Comparison of ENCODE assay signal across 27 cellular contexts in the genomic region with DNA sequence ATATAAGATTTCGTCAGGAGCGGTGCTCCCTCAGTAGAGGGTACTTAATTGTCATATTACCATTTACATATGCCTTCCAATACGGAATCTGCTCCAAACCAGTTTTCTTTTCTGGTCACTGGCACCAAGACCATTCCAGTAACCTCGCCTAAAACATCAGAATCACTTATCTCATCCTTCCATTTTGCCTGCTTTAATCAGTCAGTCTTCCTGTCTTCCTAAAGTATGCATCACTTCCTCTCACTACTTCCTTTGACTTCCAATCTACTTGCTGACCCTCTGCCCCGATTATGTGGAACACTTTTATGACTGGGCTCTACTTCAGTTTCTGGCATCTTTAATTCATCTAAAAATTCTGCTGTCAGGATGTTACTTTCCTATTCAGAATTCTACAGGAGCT. TPM values are rescaled to one million over a fixed set of nuclear protein-coding genes. Genes with fewer than 3 reads are reported as not detected.
DNase-seq lines count a peak whose midpoint lies in the region; ATAC-seq, FAIRE-seq and TF ChIP-seq lines count a peak whose summit lies in the region.
"Had no signal": no experiment of that assay in that cellular context is flagged by ENCODE, and none has a peak within 500 bp of the region (broad histone marks: within the 10 kb centered on the region; RNA-seq: fewer than 3 reads in every experiment).

No MANE protein-coding gene starts in this region.

- no peaks in the 10 kb centered on the region for H3K27me3 Mint-ChIP-seq in activated CD4-positive, alpha-beta T cell treated with anti-CD3 and anti-CD28 coated beads for 36 hours
- H3K27me3 Mint-ChIP-seq in activated CD8-positive, alpha-beta T cell treated with anti-CD3 and anti-CD28 coated beads for 36 hours, result no peaks in the 10 kb centered on the region
- H3K27me3 Mint-ChIP-seq: dendritic cell treated with granulocyte-macrophage colony-stimulating factor and Interleukin-4, amounts not matched to agents 40 ng/mL and 50 ng/mL, for 4 days; naive thymus-derived CD4-positive, alpha-beta T cell had no signal

- CTCF ChIA-PET in activated CD4-positive, alpha-beta T cell treated with anti-CD3 and anti-CD28 coated beads for 36 hours (lab: Charles Lee), result interaction anchor here (1.0 kb wide), 1 partner anchor 15 kb away, joined by 3 read pairs; no protein-coding TSS in a partner anchor
- CTCF ChIA-PET in activated CD8-positive, alpha-beta T cell treated with anti-CD3 and anti-CD28 coated beads for 36 hours (lab: Charles Lee), result interaction anchor here (1.1 kb wide), 1 partner anchor 26 kb away, joined by 3 read pairs; no protein-coding TSS in a partner anchor

- FAIRE-seq in H54 (lab: Jason Lieb, UNC), result peak; percentile 88
- FAIRE-seq in kidney (lab: Jason Lieb, UNC), result no peak
- FAIRE-seq: A549, RCC 7860 had no signal

- no peak for ATAC-seq in activated CD4-positive, alpha-beta T cell treated with anti-CD3 and anti-CD28 coated beads for 36 hours
- no peak for ATAC-seq in activated CD8-positive, alpha-beta T cell treated with anti-CD3 and anti-CD28 coated beads for 36 hours
- ATAC-seq in HG03469 (IDR thresholded peaks at IDR 0.05; ENCODE audit: unreplicated experiment), result no peak
- ATAC-seq: A549; foreskin keratinocyte; naive thymus-derived CD4-positive, alpha-beta T cell; upper lobe of right lung had no signal

- POLR2A ChIA-PET in activated CD4-positive, alpha-beta T cell treated with anti-CD3 and anti-CD28 coated beads for 36 hours (lab: Charles Lee), result no interaction called here
- POLR2A ChIA-PET in activated CD8-positive, alpha-beta T cell treated with anti-CD3 and anti-CD28 coated beads for 36 hours (lab: Charles Lee), result interaction anchor here (0.8 kb wide), 1 partner anchor 12 kb away, joined by 3 read pairs; no protein-coding TSS in a partner anchor

- H3K4me3 ChIP-seq in osteoblast (ENCODE audit: insufficient read depth, low read length), result no peak overlapping the region
- no peak overlapping the region for H3K4me3 ChIP-seq in kidney (ENCODE audit: low read length in 2 of 2)
- H3K4me3 ChIP-seq: A549, lung, skin epidermis, upper lobe of right lung had no signal

- peaks cover 2% of the 10 kb centered on the region for H3K4me1 Mint-ChIP-seq in activated CD4-positive, alpha-beta T cell treated with anti-CD3 and anti-CD28 coated beads for 36 hours
- peaks cover 11% of the 10 kb centered on the region for H3K4me1 Mint-ChIP-seq in activated CD8-positive, alpha-beta T cell treated with anti-CD3 and anti-CD28 coated beads for 36 hours (ENCODE audit: low read depth)

- H3K9ac ChIP-seq in kidney (ENCODE audit: low read length in 2 of 2), result no peak overlapping the region

- H3K9me3 ChIP-seq in osteoblast (ENCODE audit: low read depth, low read length) (no peaks in the 10 kb centered on the region), kidney (ENCODE audit: control insufficient read depth in 1 of 2, low read length in 2 of 2) (no peaks in the 10 kb centered on the region)
- H3K9me3 ChIP-seq: A549, upper lobe of right lung had no signal

- H4K20me1 ChIP-seq in osteoblast (ENCODE audit: insufficient read depth, low read length), result no peaks in the 10 kb centered on the region

- no peak for DNase-seq in activated CD4-positive, alpha-beta T cell treated with anti-CD3 and anti-CD28 coated beads for 36 hours
- DNase-seq in activated CD4-positive, alpha-beta T cell treated with anti-CD3 and anti-CD28 coated beads, Interleukin-2, amount 50 U/mL, for 1 hour, result no peak
- DNase-seq in H54 (ENCODE audit: insufficient read length, low spot score) (no peak), osteoblast (ENCODE audit: insufficient read length, low spot score, missing footprints) (no peak), kidney (no peak), MV-4-11 (lab: John Stamatoyannopoulos, UW) (no peak)
- no peak for DNase-seq in activated CD8-positive, alpha-beta T cell treated with anti-CD3 and anti-CD28 coated beads for 36 hours
- DNase-seq: activated CD4-positive, alpha-beta T cell treated with anti-CD3 and anti-CD28 coated beads, Interleukin-2, amount 50 U/mL, for 4 hours; brain microvascular endothelial cell; foreskin keratinocyte; hippocampal formation; islet precursor cell; KBM-7; naive thymus-derived CD4-positive, alpha-beta T cell; NCI-H187 treated with DMSO at 0.1 percent for 48 hours; NCI-H446; NK-92 treated with Interleukin-12 subunit alpha and Interleukin-12 subunit beta, amount 100 ng/mL, for 24 hours; stimulated activated CD4-positive, alpha-beta T cell treated with anti-CD3 and anti-CD28 coated beads, Interleukin-4, amount 100 ng/mL, for 24 hours; upper lobe of right lung had no signal

- H3K4me3 Mint-ChIP-seq in activated CD4-positive, alpha-beta T cell treated with anti-CD3 and anti-CD28 coated beads for 36 hours, result no peak overlapping the region
- no peak overlapping the region for H3K4me3 Mint-ChIP-seq in activated CD8-positive, alpha-beta T cell treated with anti-CD3 and anti-CD28 coated beads for 36 hours
- H3K4me3 Mint-ChIP-seq: CD14-positive monocyte; dendritic cell treated with granulocyte-macrophage colony-stimulating factor and Interleukin-4, amounts not matched to agents 40 ng/mL and 50 ng/mL, for 4 days; naive thymus-derived CD4-positive, alpha-beta T cell had no signal

- H3K36me3 Mint-ChIP-seq in activated CD4-positive, alpha-beta T cell treated with anti-CD3 and anti-CD28 coated beads for 36 hours (ENCODE audit: low read depth), result peaks cover 31% of the 10 kb centered on the region
- H3K36me3 Mint-ChIP-seq in activated CD8-positive, alpha-beta T cell treated with anti-CD3 and anti-CD28 coated beads for 36 hours (ENCODE audit: low read depth), result peaks cover 20% of the 10 kb centered on the region

- no peak for TF ChIP-seq POLR2A in H54 (IDR thresholded peaks at IDR 0.05; ENCODE audit: low read depth, low read length)

- peaks cover 36% of the 10 kb centered on the region for H3K36me3 ChIP-seq in osteoblast (ENCODE audit: insufficient read depth, low read length)
- peaks cover 16 to 18% of the 10 kb centered on the region in 2 donors for H3K36me3 ChIP-seq in kidney (ENCODE audit: control insufficient read depth in 1 of 2, insufficient read depth in 2 of 2, low read length in 2 of 2)

- no peak overlapping the region for H2AFZ ChIP-seq in osteoblast (ENCODE audit: low read length)

- H3K4me1 ChIP-seq in osteoblast (ENCODE audit: insufficient read depth, low read length), result peaks cover 21% of the 10 kb centered on the region
- H3K4me1 ChIP-seq in kidney (ENCODE audit: control insufficient read depth in 1 of 2, insufficient read depth in 1 of 2, low read depth in 1 of 2, low read length in 2 of 2), result peaks cover 0 to 5% of the 10 kb centered on the region in 2 donors
- H3K4me1 ChIP-seq: upper lobe of right lung had no signal

- intact Hi-C loops in activated CD4-positive, alpha-beta T cell treated with anti-CD3 and anti-CD28 coated beads for 36 hours (cut with DNase I, micrococcal nuclease), result no loop called here
- intact Hi-C loops in activated CD8-positive, alpha-beta T cell treated with anti-CD3 and anti-CD28 coated beads for 36 hours (cut with micrococcal nuclease), result no loop called here
- intact Hi-C loops in kidney (cut with DNase I), result no loop called here

- no peak overlapping the region for H3K4me2 ChIP-seq in osteoblast (ENCODE audit: insufficient read depth, low read length)
- H3K4me2 ChIP-seq: A549 had no signal

- peak overlapping the region; percentile 26 for H3K27ac Mint-ChIP-seq in activated CD4-positive, alpha-beta T cell treated with anti-CD3 and anti-CD28 coated beads for 36 hours
- peak overlapping the region; percentile 3 for H3K27ac Mint-ChIP-seq in activated CD8-positive, alpha-beta T cell treated with anti-CD3 and anti-CD28 coated beads for 36 hours
- H3K27ac Mint-ChIP-seq: dendritic cell treated with granulocyte-macrophage colony-stimulating factor and Interleukin-4, amounts not matched to agents 40 ng/mL and 50 ng/mL, for 4 days had no signal

- H3K27ac ChIP-seq in osteoblast (ENCODE audit: low read depth, low read length) (peak overlapping the region; percentile 2), kidney (ENCODE audit: low read depth in 2 of 2, low read length in 2 of 2) (no peak overlapping the region)
- H3K27ac ChIP-seq: brain microvascular endothelial cell, foreskin keratinocyte, HL-60, skin epidermis, upper lobe of right lung had no signal

- TF ChIP-seq CTCF in activated CD8-positive, alpha-beta T cell treated with anti-CD3 and anti-CD28 coated beads for 36 hours (IDR thresholded peaks at IDR 0.05), result no peak
- TF ChIP-seq CTCF in osteoblast (IDR thresholded peaks at IDR 0.05; ENCODE audit: extremely low read depth, low read depth, low read length) (no peak), kidney (IDR thresholded peaks at IDR 0.05; ENCODE audit: borderline replicate concordance, extremely low read depth, insufficient read depth) (no peak)

- H3K27me3 ChIP-seq in osteoblast (ENCODE audit: insufficient read depth, low read length), result no peaks in the 10 kb centered on the region
- H3K27me3 ChIP-seq: brain microvascular endothelial cell, foreskin keratinocyte, upper lobe of right lung had no signal

- H3K79me2 ChIP-seq in osteoblast (ENCODE audit: insufficient read depth, low read length), result peaks cover 21% of the 10 kb centered on the region

- H3K9me3 Mint-ChIP-seq in activated CD4-positive, alpha-beta T cell treated with anti-CD3 and anti-CD28 coated beads for 36 hours (ENCODE audit: low read depth), result no peaks in the 10 kb centered on the region
- no peaks in the 10 kb centered on the region for H3K9me3 Mint-ChIP-seq in activated CD8-positive, alpha-beta T cell treated with anti-CD3 and anti-CD28 coated beads for 36 hours
- H3K9me3 Mint-ChIP-seq: CD14-positive monocyte; dendritic cell treated with granulocyte-macrophage colony-stimulating factor and Interleukin-4, amounts not matched to agents 40 ng/mL and 50 ng/mL, for 4 days; naive thymus-derived CD4-positive, alpha-beta T cell had no signal

RNA-seq across cellular contexts. Expression of a gene that starts 33.5 kb away (rescaled TPM):
- total RNA-seq in activated CD4-positive, alpha-beta T cell treated with anti-CD3 and anti-CD28 coated beads for 36 hours, result 10 to 100 TPM; 42.7 to 45.3 TPM
- total RNA-seq in activated CD8-positive, alpha-beta T cell treated with anti-CD3 and anti-CD28 coated beads for 36 hours, result 10 to 100 TPM; 37.4 to 40.2 TPM
- total RNA-seq in osteoblast (29.0 and 32.7 TPM in 2 replicates), kidney (25.9 TPM)
- polyA plus RNA-seq in kidney (ENCODE audit: insufficient read depth, low read depth, low replicate concordance), result 14.5 TPM
